Comparison of ENCODE assay signal across 8 cellular contexts in genomic region chr6:99393698-99394531, GRCh38. TPM values are rescaled to one million over a fixed set of nuclear protein-coding genes. Genes with fewer than 3 reads are reported as not detected.
DNase-seq lines count a peak whose midpoint lies in the region; ATAC-seq and TF ChIP-seq lines count a peak whose summit lies in the region.

Gene COQ3, minus strand, starts transcription at chr6:99394195. Its CDS starts 16 bp downstream, at chr6:99394179.

- intact Hi-C loops in left ventricle myocardium inferior (cut with micrococcal nuclease), result no loop called here

- H3K36me3 Mint-ChIP-seq in T-cell (no peaks in the 10 kb centered on the region), progenitor cell of endocrine pancreas (ENCODE audit: insufficient read depth) (peaks cover 2% of the 10 kb centered on the region)

- CTCF ChIA-PET in T-cell (lab: Charles Lee), result interaction anchor here (0.9 to 1.2 kb wide), 4 partner anchors 9 to 32 kb away, joined by 3 to 5 read pairs (median 4); no protein-coding TSS in a partner anchor

- H3K4me1 Mint-ChIP-seq in T-cell, result peaks cover 19 to 27% (median 21%) of the 10 kb centered on the region in 3 donors
- peaks cover 6% of the 10 kb centered on the region for H3K4me1 Mint-ChIP-seq in progenitor cell of endocrine pancreas (ENCODE audit: low read depth)

- no peaks in the 10 kb centered on the region for H3K9me3 Mint-ChIP-seq in T-cell
- H3K9me3 Mint-ChIP-seq in progenitor cell of endocrine pancreas (ENCODE audit: low read depth), result no peaks in the 10 kb centered on the region

- DNase-seq in GM12864 (ENCODE audit: low read depth) (peak; percentile 36), NCI-H1048 (lab: John Stamatoyannopoulos, UW) (peak; percentile 48), T-cell (peak; percentile 6 to 64 (median 48)), amniotic epithelial cell (ENCODE audit: low read depth) (peak; percentile 66), left ventricle myocardium inferior (peak; percentile 79), progenitor cell of endocrine pancreas (ENCODE audit: low spot score, unreplicated experiment) (peak; percentile 89), ureter (ENCODE audit: low spot score) (peak; percentile 49)

- no peaks in the 10 kb centered on the region for H3K27me3 ChIP-seq in left ventricle myocardium inferior (ENCODE audit: low read depth)

- H3K9me3 ChIP-seq in left ventricle myocardium inferior (replicated peaks), result no peaks in the 10 kb centered on the region

- H3K27ac ChIP-seq in left ventricle myocardium inferior (replicated peaks), result peak within 1 kb of the TSS; percentile 91

- H3K4me1 ChIP-seq in left ventricle myocardium inferior, result peaks cover 18% of the 10 kb centered on the region

- TF ChIP-seq CTCF in GM12864 (IDR thresholded peaks at IDR 0.05; ENCODE audit: low read depth, low read length, missing control alignments) (no peak), left ventricle myocardium inferior (IDR thresholded peaks at IDR 0.05; ENCODE audit: borderline replicate concordance) (no peak), progenitor cell of endocrine pancreas (IDR thresholded peaks at IDR 0.05; ENCODE audit: unreplicated experiment) (no peak)

- H3K36me3 ChIP-seq in left ventricle myocardium inferior, result peaks cover 19% of the 10 kb centered on the region

- H3K27me3 Mint-ChIP-seq in T-cell (no peaks in the 10 kb centered on the region), progenitor cell of endocrine pancreas (no peaks in the 10 kb centered on the region)

- H3K4me3 Mint-ChIP-seq in T-cell, result peak within 1 kb of the TSS; percentile 93 to 96 (median 94)
- peak within 1 kb of the TSS; percentile 95 for H3K4me3 Mint-ChIP-seq in progenitor cell of endocrine pancreas (ENCODE audit: low read depth)

- ATAC-seq in HG02588 (IDR thresholded peaks at IDR 0.05; ENCODE audit: unreplicated experiment) (peak; percentile 82), T-cell (replicated peaks in 1 of 4) (peak; percentile 68 to 74 (median 72))

- peak within 1 kb of the TSS; percentile 80 to 94 for H3K27ac Mint-ChIP-seq in T-cell
- H3K27ac Mint-ChIP-seq in progenitor cell of endocrine pancreas, result peak within 1 kb of the TSS; percentile 96

- H3K4me3 ChIP-seq in GM12864 (ENCODE audit: low read depth, low read length) (peak within 1 kb of the TSS; percentile 71), left ventricle myocardium inferior (peak within 1 kb of the TSS; percentile 85)

- POLR2A ChIA-PET in T-cell (lab: Charles Lee), result interaction anchor here (0.6 to 1.8 kb wide), 7 partner anchors 16 to 226 kb away, joined by 4 to 10 read pairs (median 6); partner anchors contain the start of gene PNISR (in 1 of the 2)

RNA-seq across cellular contexts. Expression of gene COQ3, which starts in this region (rescaled TPM):
- 1 to 10 TPM; 2.0 to 5.0 (median 2.9) TPM for total RNA-seq in T-cell
- total RNA-seq in left ventricle myocardium inferior, result 36.2 TPM
- 4.2 and 4.8 TPM in 2 replicates for total RNA-seq in progenitor cell of endocrine pancreas
- total RNA-seq in ureter, result 10.9 TPM

Comparison
In these comparisons a context has a peak if more than half of its experiments do, and no peak if none do; other contexts are left out.
1. Peak in every context shown above with its lines: DNase-seq, ATAC-seq, H3K4me3 ChIP-seq and H3K27ac ChIP-seq.
2. DNase-seq: peak in every context shown above with its lines; median percentile 89 in progenitor cell of endocrine pancreas; 79 in left ventricle myocardium inferior; 66 in amniotic epithelial cell; 49 in ureter; 48 in NCI-H1048; 48 in T-cell; 36 in GM12864.